ENCODE assay signal across 10 cellular contexts in the genomic region with DNA sequence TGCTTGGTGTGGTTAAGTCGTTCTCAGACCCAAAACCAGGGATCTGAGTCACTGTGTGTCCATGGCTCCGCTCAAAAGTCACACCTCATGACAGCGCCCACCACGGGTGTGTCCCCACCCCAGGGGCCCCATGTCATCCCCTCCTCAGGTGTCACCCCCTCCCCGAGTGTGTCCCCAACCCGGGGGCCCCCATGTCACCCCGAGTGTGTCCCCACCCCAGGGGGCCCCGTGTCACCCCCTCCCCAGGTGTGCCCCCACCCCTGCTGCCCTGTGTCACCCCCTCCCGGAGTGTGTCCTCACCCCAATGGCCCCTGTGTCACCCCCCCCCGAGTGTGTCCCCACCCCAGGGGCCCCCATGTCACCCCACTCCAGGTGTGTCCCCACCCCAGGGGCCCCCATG. TPM values are rescaled to one million over a fixed set of nuclear protein-coding genes. Genes with fewer than 3 reads are reported as not detected.
"Had no signal": no experiment of that assay in that cellular context is flagged by ENCODE, and none has a peak within 500 bp of the region (broad histone marks: within the 10 kb centered on the region; RNA-seq: fewer than 3 reads in every experiment).

No MANE protein-coding gene starts in this region.

- H3K9me3 Mint-ChIP-seq: dendritic cell treated with granulocyte-macrophage colony-stimulating factor and Interleukin-4, amounts not matched to agents 40 ng/mL and 50 ng/mL, for 4 days; nephron progenitor cell; T-cell; WTC11 had no signal

- H3K27ac Mint-ChIP-seq: activated CD4-positive, alpha-beta T cell treated with anti-CD3 and anti-CD28 coated beads for 36 hours; activated naive CD8-positive, alpha-beta T cell; dendritic cell treated with granulocyte-macrophage colony-stimulating factor and Interleukin-4, amounts not matched to agents 40 ng/mL and 50 ng/mL, for 4 days; nephron progenitor cell; T-cell had no signal

- H3K9me3 ChIP-seq: esophagus squamous epithelium, thoracic aorta had no signal

- DNase-seq: activated CD4-positive, alpha-beta T cell treated with anti-CD3 and anti-CD28 coated beads for 36 hours; activated CD4-positive, alpha-beta T cell treated with anti-CD3 and anti-CD28 coated beads, Interleukin-2, amount 50 U/mL, for 48 hours; effector CD8-positive, alpha-beta T cell; esophagus squamous epithelium; nephron progenitor cell; T-cell had no signal

- H3K27me3 Mint-ChIP-seq: activated CD4-positive, alpha-beta T cell treated with anti-CD3 and anti-CD28 coated beads for 36 hours; activated naive CD8-positive, alpha-beta T cell had no signal

- ATAC-seq: activated CD4-positive, alpha-beta T cell treated with anti-CD3 and anti-CD28 coated beads for 36 hours had no signal

- H3K27ac ChIP-seq: esophagus squamous epithelium, thoracic aorta had no signal

- H3K36me3 ChIP-seq: esophagus squamous epithelium, thoracic aorta had no signal

- H3K4me1 Mint-ChIP-seq: activated CD4-positive, alpha-beta T cell treated with anti-CD3 and anti-CD28 coated beads for 36 hours had no signal

- H3K4me3 Mint-ChIP-seq: activated CD4-positive, alpha-beta T cell treated with anti-CD3 and anti-CD28 coated beads for 36 hours; activated naive CD8-positive, alpha-beta T cell; dendritic cell treated with granulocyte-macrophage colony-stimulating factor and Interleukin-4, amounts not matched to agents 40 ng/mL and 50 ng/mL, for 4 days; nephron progenitor cell; T-cell; WTC11 had no signal

- H3K4me3 ChIP-seq: esophagus squamous epithelium, thoracic aorta had no signal

- H3K36me3 Mint-ChIP-seq: activated naive CD8-positive, alpha-beta T cell; T-cell; WTC11 had no signal

RNA-seq across cellular contexts. Expression of a gene that starts 5.1 kb away (rescaled TPM):
- total RNA-seq: esophagus squamous epithelium, T-cell, thoracic aorta, WTC11 had no signal
